ENCODE assay signal across 7 cellular contexts in genomic region chr5:71067262-71067928, GRCh38. TPM values are rescaled to one million over a fixed set of nuclear protein-coding genes. Genes with fewer than 3 reads are reported as not detected.
A peak's percentile ranks its signal among the peaks of the same experiment; 100 is the strongest.
DNase-seq lines count a peak whose midpoint lies in the region; ATAC-seq, FAIRE-seq and TF ChIP-seq lines count a peak whose summit lies in the region.
"Not testable (repeated sequence)": the region's sequence is repeated elsewhere in the genome, so short reads cannot be mapped to it uniquely, and the experiment has no call there.

Gene GTF2H2, minus strand, starts transcription at chr5:71067676. Its CDS starts 4,913 bp downstream, at chr5:71062763.

- not testable (repeated sequence) for TF ChIP-seq EP300 in ovary (IDR thresholded peaks at IDR 0.05)

- not testable (repeated sequence) for H3K9ac ChIP-seq in astrocyte (ENCODE audit: low read length)

- H3K27me3 Mint-ChIP-seq in astrocyte (ENCODE audit: low read depth, unreplicated experiment) = not testable (repeated sequence)

- H3K9me3 Mint-ChIP-seq in astrocyte (ENCODE audit: unreplicated experiment) = not testable (repeated sequence)

- no CpG with 5 or more reads among the region's 46 CpGs for WGBS in ovary, 3 donors

- H3K4me1 ChIP-seq in Peyer's patch; astrocyte (ENCODE audit: insufficient read depth, low read length); ovary (ENCODE audit: insufficient read depth): not testable (repeated sequence)

- not testable (repeated sequence) for TF ChIP-seq CTCF in Peyer's patch (IDR thresholded peaks at IDR 0.05); astrocyte (IDR thresholded peaks at IDR 0.05; ENCODE audit: insufficient read depth, low read depth, low read length); ovary (IDR thresholded peaks at IDR 0.05)

- H3K36me3 Mint-ChIP-seq in astrocyte (ENCODE audit: low read depth, unreplicated experiment) = not testable (repeated sequence)

- not testable (repeated sequence) for H3K27me3 ChIP-seq in Peyer's patch; astrocyte (ENCODE audit: insufficient read depth, low read length); ovary

- ATAC-seq in GM18870 (IDR thresholded peaks at IDR 0.05; ENCODE audit: unreplicated experiment) = peak; percentile 89
- ATAC-seq in GM21786 (IDR thresholded peaks at IDR 0.05; ENCODE audit: unreplicated experiment) = peak; percentile 95
- peak; percentile 97 for ATAC-seq in HG03097 (IDR thresholded peaks at IDR 0.05; ENCODE audit: low FRiP score, unreplicated experiment)
- ATAC-seq in left cardiac atrium = peak; percentile 99

- not testable (repeated sequence) for DNase-seq in Peyer's patch; astrocyte (ENCODE audit: low read depth); left cardiac atrium; ovary

- H3K79me2 ChIP-seq in astrocyte (ENCODE audit: insufficient read depth, low read length) = not testable (repeated sequence)

- not testable (repeated sequence) for H3K9me3 ChIP-seq in Peyer's patch; astrocyte (ENCODE audit: insufficient read depth, low read depth, low read length); ovary

- FAIRE-seq in astrocyte (lab: Jason Lieb, UNC) = not testable (repeated sequence)

- H4K20me1 ChIP-seq in astrocyte (ENCODE audit: insufficient read depth, low read length) = not testable (repeated sequence)

- intact Hi-C loops in left cardiac atrium (cut with DNase I); ovary (cut with DNase I): not testable (repeated sequence)

- H3K27ac Mint-ChIP-seq in astrocyte (ENCODE audit: unreplicated experiment) = not testable (repeated sequence)

- H3K4me3 ChIP-seq in Peyer's patch; astrocyte (ENCODE audit: insufficient read depth, low read depth, low read length); ovary: not testable (repeated sequence)

- H3K4me3 Mint-ChIP-seq in astrocyte (ENCODE audit: unreplicated experiment) = not testable (repeated sequence)

- not testable (repeated sequence) for H2AFZ ChIP-seq in astrocyte (ENCODE audit: low read depth, low read length)

- not testable (repeated sequence) for H3K27ac ChIP-seq in Peyer's patch; astrocyte (ENCODE audit: low read depth, low read length); ovary

- not testable (repeated sequence) for H3K36me3 ChIP-seq in Peyer's patch; astrocyte (ENCODE audit: insufficient read depth, low read length); ovary

- not testable (repeated sequence) for H3K4me2 ChIP-seq in astrocyte (ENCODE audit: low read length)

- not testable (repeated sequence) for H3K4me1 Mint-ChIP-seq in astrocyte (ENCODE audit: low read depth, unreplicated experiment)

- not testable (repeated sequence) for TF ChIP-seq POLR2A in Peyer's patch (IDR thresholded peaks at IDR 0.05); ovary (IDR thresholded peaks at IDR 0.05)

RNA-seq across cellular contexts. Expression of gene GTF2H2, which starts in this region (rescaled TPM):
- total RNA-seq in Peyer's patch (10 to 100 TPM; 13.5 to 33.8 (median 23.1) TPM), astrocyte (24.2 and 27.4 TPM in 2 replicates), left cardiac atrium (10 to 100 TPM; 11.0 to 14.5 TPM), ovary (10 to 100 TPM in 6 of 7 donors, 1 to 10 TPM in 1; 5.4 to 34.6 (median 17.3) TPM)
- polyA plus RNA-seq in ovary = 1 to 10 TPM; 6.1 to 7.4 TPM
